ENCODE assay signal across 15 cellular contexts in genomic region chr13:51770160-51770559, GRCh38. TPM values are rescaled to one million over a fixed set of nuclear protein-coding genes. Genes with fewer than 3 reads are reported as not detected.
DNase-seq lines count a peak whose midpoint lies in the region; ATAC-seq and TF ChIP-seq lines count a peak whose summit lies in the region.
"Had no signal": no experiment of that assay in that cellular context is flagged by ENCODE, and none has a peak within 500 bp of the region (broad histone marks: within the 10 kb centered on the region; RNA-seq: fewer than 3 reads in every experiment).

No MANE protein-coding gene starts in this region.

- H3K79me2 ChIP-seq in trophoblast cell (ENCODE audit: control insufficient read depth, insufficient read depth, low read length, poor library complexity), result no peaks in the 10 kb centered on the region

- H3K4me3 ChIP-seq in ascending aorta (no peak overlapping the region), esophagus squamous epithelium (no peak overlapping the region), trophoblast cell (ENCODE audit: low read depth, low read length) (no peak overlapping the region), tibial artery (no peak overlapping the region)
- H3K4me3 ChIP-seq: BLaER1 treated with 17β-estradiol and CSF1 and Interleukin-3, amounts not matched to agents 10 nM and 100 nM had no signal

- H4K91ac ChIP-seq in trophoblast cell (ENCODE audit: low read depth, low read length), result no peak overlapping the region

- H3K36me3 ChIP-seq in ascending aorta (peaks cover 0 to 9% of the 10 kb centered on the region in 2 donors), esophagus squamous epithelium (peaks cover 0 to 51% (median 0%) of the 10 kb centered on the region in 3 donors), trophoblast cell (ENCODE audit: control insufficient read depth in 1 of 2, insufficient read depth in 2 of 2, low read length in 2 of 2) (peaks cover 9 to 12% of the 10 kb centered on the region in 2 experiments), tibial artery (peaks cover 0 to 25% (median 11%) of the 10 kb centered on the region in 3 donors)

- no peak overlapping the region for H3K18ac ChIP-seq in trophoblast cell (ENCODE audit: low read length)

- H3K79me1 ChIP-seq in trophoblast cell (ENCODE audit: low read length), result no peaks in the 10 kb centered on the region

- no peak overlapping the region for H2AFZ ChIP-seq in trophoblast cell (ENCODE audit: insufficient read depth, low read length, poor library complexity)

- no peak overlapping the region for H2BK120ac ChIP-seq in trophoblast cell (ENCODE audit: insufficient read depth, low read length, poor library complexity)

- H3K27ac ChIP-seq in ascending aorta (peak overlapping the region; percentile 74 to 89), esophagus squamous epithelium (peak overlapping the region; percentile 36 to 79 (median 74)), trophoblast cell (ENCODE audit: low read depth, low read length) (no peak overlapping the region), tibial artery (peak overlapping the region; percentile 87 to 89)

- no peak overlapping the region for H3K4me2 ChIP-seq in trophoblast cell (ENCODE audit: low read length)
- H3K4me2 ChIP-seq: BLaER1 treated with 17β-estradiol and CSF1 and Interleukin-3, amounts not matched to agents 10 nM and 100 nM had no signal

- H3K14ac ChIP-seq in trophoblast cell (ENCODE audit: low read length), result no peak overlapping the region

- no peak overlapping the region for H2BK5ac ChIP-seq in trophoblast cell (ENCODE audit: low read depth, low read length, poor library complexity)

- TF ChIP-seq POLR2A in esophagus squamous epithelium (IDR thresholded peaks at IDR 0.05), result no peak

- no peaks in the 10 kb centered on the region for H3K9me3 ChIP-seq in ascending aorta
- no peaks in the 10 kb centered on the region for H3K9me3 ChIP-seq in esophagus squamous epithelium
- no peaks in the 10 kb centered on the region for H3K9me3 ChIP-seq in trophoblast cell (ENCODE audit: insufficient read depth, low read depth, low read length)
- H3K9me3 ChIP-seq in tibial artery, result no peaks in the 10 kb centered on the region
- H3K9me3 ChIP-seq: BLaER1 treated with 17β-estradiol and CSF1 and Interleukin-3, amounts not matched to agents 10 nM and 100 nM had no signal

- no peak overlapping the region for H2BK12ac ChIP-seq in trophoblast cell (ENCODE audit: low read length)

- no peak overlapping the region for H4K8ac ChIP-seq in trophoblast cell (ENCODE audit: low read depth, low read length)

- no peak for ATAC-seq in GM18498 (IDR thresholded peaks at IDR 0.05; ENCODE audit: unreplicated experiment)
- ATAC-seq: activated CD8-positive, alpha-beta memory T cell treated with anti-CD3 and anti-CD28 coated beads, Interleukin-2, amount 10 ng/mL, durations not matched to agents 7 days and 5 days had no signal

- WGBS in esophagus squamous epithelium, 2 donors, result 80 to 90% methylated on average over 5 to 6 of the region's 6 CpGs
- no CpG with 5 or more reads among the region's 6 CpGs for WGBS in trophoblast cell (ENCODE audit: extremely low coverage, insufficient coverage, insufficient read length)

- no peaks in the 10 kb centered on the region for H3K27me3 ChIP-seq in ascending aorta
- no peaks in the 10 kb centered on the region for H3K27me3 ChIP-seq in esophagus squamous epithelium
- H3K27me3 ChIP-seq in trophoblast cell (ENCODE audit: insufficient read depth, low read length), result no peaks in the 10 kb centered on the region
- no peaks in the 10 kb centered on the region for H3K27me3 ChIP-seq in tibial artery
- H3K27me3 ChIP-seq: BLaER1 treated with 17β-estradiol and CSF1 and Interleukin-3, amounts not matched to agents 10 nM and 100 nM had no signal

- H4K12ac ChIP-seq in trophoblast cell (ENCODE audit: low read depth, low read length), result no peak overlapping the region

- peaks cover 0 to 16% of the 10 kb centered on the region in 2 donors for H3K4me1 ChIP-seq in ascending aorta
- H3K4me1 ChIP-seq in esophagus squamous epithelium, result peaks cover 0 to 32% (median 15%) of the 10 kb centered on the region in 3 donors
- H3K4me1 ChIP-seq in trophoblast cell (ENCODE audit: control insufficient read depth in 1 of 2, insufficient read depth in 2 of 2, low read length in 2 of 2), result no peaks in the 10 kb centered on the region
- peaks cover 0 to 37% (median 29%) of the 10 kb centered on the region in 4 donors for H3K4me1 ChIP-seq in tibial artery

- no peak for DNase-seq in ascending aorta (ENCODE audit: low spot score in 2 of 2)
- DNase-seq in esophagus squamous epithelium (lab: John Stamatoyannopoulos, UW), result no peak
- peak; percentile 9 to 49 for DNase-seq in trophoblast cell
- no peak for DNase-seq in tibial artery
- DNase-seq in activated CD4-positive, alpha-beta T cell treated with anti-CD3 and anti-CD28 coated beads for 1 hour, result no peak
- no peak for DNase-seq in A172 (ENCODE audit: low spot score)
- DNase-seq: activated CD8-positive, alpha-beta memory T cell treated with anti-CD3 and anti-CD28 coated beads, Interleukin-2, amount 10 ng/mL, durations not matched to agents 7 days and 5 days; activated effector memory CD4-positive, alpha-beta T cell treated with Interleukin-2 at 50 U/mL for 16 hours; DMS 273 treated with DMSO at 0.1 percent for 48 hours; Karpas-422; kidney glomerular epithelial cell; NCI-H1105; SHP77 treated with DMSO at 0.1 percent for 48 hours had no signal

- no peak overlapping the region for H3K9ac ChIP-seq in trophoblast cell (ENCODE audit: low read length)
- H3K9ac ChIP-seq: BLaER1 treated with 17β-estradiol and CSF1 and Interleukin-3, amounts not matched to agents 10 nM and 100 nM had no signal

- intact Hi-C loops in ascending aorta (cut with DNase I), result loop anchor here (2.0 kb wide), 1 partner anchor 31 kb away; no protein-coding TSS in a partner anchor
- intact Hi-C loops in esophagus squamous epithelium (cut with DNase I), result no loop called here
- intact Hi-C loops in tibial artery (cut with DNase I; ENCODE audit: low total_unique reads), result no loop called here

- no peak overlapping the region for H3K4ac ChIP-seq in trophoblast cell (ENCODE audit: low read depth, low read length)

- no peak overlapping the region for H2AK5ac ChIP-seq in trophoblast cell (ENCODE audit: low read length)

- H3K23ac ChIP-seq in trophoblast cell (ENCODE audit: low read length), result no peak overlapping the region

- TF ChIP-seq CTCF in ascending aorta (IDR thresholded peaks at IDR 0.05) (no peak), esophagus squamous epithelium (IDR thresholded peaks at IDR 0.05) (no peak), tibial artery (IDR thresholded peaks at IDR 0.05) (no peak)

RNA-seq across cellular contexts. Expression of gene DHRS12, which starts 33.8 kb away (rescaled TPM):
- total RNA-seq in ascending aorta (7.9 TPM), esophagus squamous epithelium (10 to 100 TPM in 1 of 4 donors, 1 to 10 TPM in 3; 4.7 to 11.3 (median 7.9) TPM)
- 8.5 and 8.7 TPM in 2 replicates for polyA plus RNA-seq in trophoblast cell (2013)
- 3.1 and 6.1 TPM in 2 replicates for total RNA-seq in A172 (2014; rRNA removed; shearing (Covaris generic))

Comparison
In these comparisons a context has a peak if more than half of its experiments do, and no peak if none do; other contexts are left out.
1. DNase-seq: peak in trophoblast cell (2 of 2); none in ascending aorta (0 of 2), esophagus squamous epithelium (single experiment), tibial artery (0 of 2), activated CD4-positive, alpha-beta T cell treated with anti-CD3 and anti-CD28 coated beads for 1 hour (single experiment) and A172 (single experiment).